8 cellular contexts compared by ENCODE assay signal in the genomic region with DNA sequence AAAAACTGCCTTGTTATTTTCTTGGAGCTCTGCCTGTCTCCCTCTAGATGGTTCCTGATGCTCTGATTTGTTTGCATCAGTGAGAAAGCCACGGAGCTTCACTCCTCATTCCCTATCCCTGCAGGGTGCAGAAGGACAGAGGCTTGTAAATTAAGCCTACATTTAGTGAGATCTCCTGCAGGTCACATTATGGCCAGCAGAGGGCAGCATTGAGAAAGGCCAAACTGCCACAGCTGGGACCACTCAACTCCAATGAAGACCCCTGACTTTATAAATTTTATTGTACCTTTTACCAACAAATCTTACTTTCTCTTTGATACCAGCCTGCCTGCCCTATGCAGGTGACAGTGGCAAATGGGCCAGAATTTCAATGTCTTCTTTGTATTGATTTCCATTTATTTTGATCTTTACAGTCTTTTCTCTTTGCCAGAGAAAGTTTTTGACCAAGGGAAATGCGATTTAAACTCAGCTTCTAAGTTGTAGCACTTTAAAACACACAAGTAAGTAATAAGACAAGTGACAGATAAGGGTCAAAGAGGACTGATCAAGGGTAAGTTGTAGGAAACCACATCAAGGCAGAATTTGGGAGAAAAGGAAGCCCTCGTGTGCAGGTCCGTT.
DNase-seq lines count a peak whose midpoint lies in the region; ATAC-seq, FAIRE-seq and TF ChIP-seq lines count a peak whose summit lies in the region.

No MANE protein-coding gene starts in this region.

- in situ Hi-C loops in ACHN (cut with HindIII; ENCODE audit: low pct_ligation_motif_present, low pct_unique_long_range_greater_than_20kb, low sequenced_read_pairs) (no loop called here), K562 (cut with MboI) (no loop called here)

- H3K4me1 ChIP-seq in K562 (replicated peaks in 1 of 2; ENCODE audit: control insufficient read depth in 2 of 2, insufficient read depth in 2 of 2, low read length in 2 of 2) = no peaks in the 10 kb centered on the region

- POLR2A ChIA-PET in K562 (lab: Yijun Ruan, JAX) = no interaction called here

- intact Hi-C loops in K562 (cut with micrococcal nuclease) = no loop called here

- peak; percentile 75 for TF ChIP-seq CTCF in GM12865 (IDR thresholded peaks at IDR 0.05; ENCODE audit: insufficient read depth, low read depth, low read length, missing control alignments)
- peak; percentile 50 to 77 (median 64) for TF ChIP-seq CTCF in K562 (IDR thresholded peaks at IDR 0.05 in 2 of 3, conservative IDR thresholded peaks at IDR 0.05 in 1 of 3; ENCODE audit: insufficient read depth in 2 of 3, low read depth in 1 of 3, low read length in 3 of 3)
- peak; percentile 84 for TF ChIP-seq CTCF in kidney epithelial cell (IDR thresholded peaks at IDR 0.05; ENCODE audit: insufficient read depth, low read length, poor library complexity, severe bottlenecking)

- H3K79me2 ChIP-seq in K562 (ENCODE audit: control insufficient read depth, insufficient read depth, low read length) = no peaks in the 10 kb centered on the region

- H3K27me3 ChIP-seq in K562 (ENCODE audit: control insufficient read depth in 2 of 2, insufficient read depth in 2 of 2, low read length in 2 of 2) (no peaks in the 10 kb centered on the region), kidney epithelial cell (ENCODE audit: control insufficient read depth, insufficient read depth, low read length) (no peaks in the 10 kb centered on the region)

- H3K9ac ChIP-seq in K562 (ENCODE audit: insufficient read depth in 1 of 2, low read depth in 2 of 2, low read length in 2 of 2) = no peak overlapping the region

- H3K4me2 ChIP-seq in K562 (ENCODE audit: insufficient read depth, low read length) = no peak overlapping the region

- 0% methylated on average over 2 of the region's 4 CpGs for WGBS in K562 (ENCODE audit: insufficient coverage, low coverage, missing lambda C conversion rate)

- FAIRE-seq in K562 (lab: Jason Lieb, UNC) = peak; percentile 26

- no peak overlapping the region for H3K27ac ChIP-seq in K562 (ENCODE audit: extremely low read depth, low read depth, low read length)

- H4K20me1 ChIP-seq in K562 (replicated peaks; ENCODE audit: control insufficient read depth, insufficient read depth, low read length) = no peaks in the 10 kb centered on the region

- 0 out of 2 replicates have a peak, but pooled peaks cover 1% of the 10 kb centered on the region for H3K9me3 ChIP-seq in K562 (replicated peaks; ENCODE audit: control insufficient read depth, insufficient read depth, low read depth, low read length)

- H3K9me1 ChIP-seq in K562 (ENCODE audit: control insufficient read depth, insufficient read depth, low read length) = no peaks in the 10 kb centered on the region

- no peaks in the 10 kb centered on the region for H3K36me3 ChIP-seq in K562 (ENCODE audit: control insufficient read depth, insufficient read depth, low read length)
- H3K36me3 ChIP-seq in kidney epithelial cell (ENCODE audit: control insufficient read depth, insufficient read depth, low read length) = no peaks in the 10 kb centered on the region

- no peak overlapping the region for H3K4me3 ChIP-seq in GM12865 (ENCODE audit: low read depth, low read length)
- no peak overlapping the region for H3K4me3 ChIP-seq in K562
- H3K4me3 ChIP-seq in kidney epithelial cell (ENCODE audit: low read depth, low read length) = no peak overlapping the region

- BruUV-seq in K562 (replicated peaks; lab: Mats Ljungman, UMichigan) = no TSS peak

- no peak for TF ChIP-seq POLR2A in K562 (conservative IDR thresholded peaks at IDR 0.05)

- H2AFZ ChIP-seq in K562 (ENCODE audit: low read depth, low read length) = no peak overlapping the region

- CTCF ChIA-PET in K562 (lab: Yijun Ruan, JAX; ENCODE audit: low intra/inter-chr PET ratio) = no interaction called here

- DNase-seq in ACHN (peak; percentile 46), GM12865 (ENCODE audit: low read depth) (peak; percentile 38), RKO (ENCODE audit: low spot score) (peak; percentile 10), K562 (ENCODE audit: extremely low read depth in 1 of 4, low spot score in 3 of 4) (peak; percentile 33 to 57 (median 48)), kidney epithelial cell (ENCODE audit: low read depth) (no peak)
- DNase-seq in stimulated activated CD4-positive, alpha-beta T cell treated with anti-CD3 and anti-CD28 coated beads, Interleukin-4, amount 100 ng/mL, for 1 hour = peak; percentile 32
- DNase-seq in central memory CD4-positive, alpha-beta T cell = no peak

- peak; percentile 37 to 48; a peak in 3 of 4 replicates for TF ChIP-seq RAD21 in K562 (CRISPR knock-in tag; conservative IDR thresholded peaks at IDR 0.05 in 1 of 2, IDR thresholded peaks at IDR 0.05 in 1 of 2)

- ATAC-seq in HG02884 (IDR thresholded peaks at IDR 0.05; ENCODE audit: unreplicated experiment) (peak; percentile 82), K562 (peak; percentile 72)

- TF ChIP-seq EP300 in K562 (IDR thresholded peaks at IDR 0.05; ENCODE audit: low read length) = no peak

TF ChIP-seq in K562, 482 proteins besides CTCF, POLR2A, EP300 and RAD21:
- 0 out of 2 replicates have a peak, but pooled peaks have one; percentile 23 for TF ChIP-seq SMC3 (conservative IDR thresholded peaks at IDR 0.05; ENCODE audit: insufficient read depth, low read depth, low read length)
- TF ChIP-seq AFF4 (CRISPR knock-in tag; IDR thresholded peaks at IDR 0.05) = no peak
TF ChIP-seq in K562: peak in this region for 1.

Comparison
In these comparisons a context has a peak if more than half of its experiments do, and no peak if none do; other contexts are left out.
1. DNase-seq: peak in ACHN (single experiment), GM12865 (single experiment), RKO (single experiment), K562 (4 of 4) and stimulated activated CD4-positive, alpha-beta T cell treated with anti-CD3 and anti-CD28 coated beads, Interleukin-4, amount 100 ng/mL, for 1 hour (single experiment); none in kidney epithelial cell (single experiment) and central memory CD4-positive, alpha-beta T cell (single experiment).
2. Peak in every context shown above with its lines, with median percentiles within 50 percentile points of each other: CTCF ChIP-seq.